9 cellular contexts compared by ENCODE assay signal in the genomic region with DNA sequence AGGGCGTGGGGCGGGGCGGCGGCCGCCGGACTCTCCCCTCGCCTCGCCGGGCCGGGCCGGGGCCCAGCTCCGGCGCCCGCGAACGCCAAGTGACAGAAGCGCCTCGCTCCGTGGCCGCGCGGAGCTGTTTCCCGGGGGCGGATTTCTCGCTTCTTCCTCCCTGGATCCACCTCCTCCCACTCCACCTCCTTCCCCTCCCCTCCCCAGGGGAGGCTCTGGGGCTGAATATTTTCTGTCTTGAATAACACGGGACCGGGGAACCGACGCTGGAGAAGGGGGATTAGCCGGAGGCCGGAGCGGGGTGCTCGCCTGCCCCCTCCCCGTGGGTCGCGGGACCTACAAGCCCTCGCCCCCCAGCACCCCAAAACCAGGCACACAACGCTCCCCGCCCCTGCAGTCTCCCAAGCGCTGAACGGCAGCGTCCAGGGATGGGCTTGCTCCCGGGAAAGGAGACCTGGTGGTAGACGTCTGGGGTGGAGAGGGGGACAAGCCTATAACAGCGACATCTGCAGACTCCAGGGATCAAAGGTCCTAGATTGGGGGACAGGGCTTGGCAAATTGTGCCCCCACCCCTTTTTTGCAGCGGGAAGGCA. TPM values are rescaled to one million over a fixed set of nuclear protein-coding genes. Genes with fewer than 3 reads are reported as not detected.
DNase-seq lines count a peak whose midpoint lies in the region; ATAC-seq, FAIRE-seq and TF ChIP-seq lines count a peak whose summit lies in the region.
"Had no signal": no experiment of that assay in that cellular context is flagged by ENCODE, and none has a peak within 500 bp of the region (broad histone marks: within the 10 kb centered on the region; RNA-seq: fewer than 3 reads in every experiment).

Gene ARHGAP21 (minus strand): TSS at position 100 of the 593 bp plus-strand sequence. CDS start 1,988 bp downstream, outside the sequence.

- H3K4me1 ChIP-seq in BLaER1 (peaks cover 70% of the 10 kb centered on the region), SJCRH30 (peaks cover 17% of the 10 kb centered on the region), heart left ventricle (peaks cover 0 to 40% (median 29%) of the 10 kb centered on the region in 12 donors), pancreas (peaks cover 5 to 14% (median 13%) of the 10 kb centered on the region in 3 donors)

- TF ChIP-seq CTCF in heart left ventricle (IDR thresholded peaks at IDR 0.05) (peak in 2 of 12 donors; percentile 3 to 21), pancreas (IDR thresholded peaks at IDR 0.05) (no peak), D721Med (IDR thresholded peaks at IDR 0.05; ENCODE audit: insufficient read depth, missing control alignments) (no peak)

- no peak for TF ChIP-seq POLR2A in heart left ventricle (IDR thresholded peaks at IDR 0.05)

- H3K27me3 ChIP-seq in BLaER1 (no peaks in the 10 kb centered on the region), SJCRH30 (no peaks in the 10 kb centered on the region), heart left ventricle (no peaks in the 10 kb centered on the region), pancreas (no peaks in the 10 kb centered on the region)

- H3K9ac ChIP-seq in BLaER1 = peak within 1 kb of the TSS; percentile 87

- ATAC-seq in GM19023 (IDR thresholded peaks at IDR 0.05; ENCODE audit: unreplicated experiment) = peak; percentile 8
- ATAC-seq in HG03521 (IDR thresholded peaks at IDR 0.05; ENCODE audit: unreplicated experiment) = peak; percentile 34
- peak; percentile 29 to 63 (median 52) for ATAC-seq in heart left ventricle
- ATAC-seq in pancreas = peak; percentile 37 to 47 (median 42)

- 0 to 1% (median 0%) methylated on average over 26 to 46 of the region's 46 CpGs for WGBS in heart left ventricle, 4 donors
- WGBS in pancreas, 2 donors = 0% methylated on average over 28 to 46 of the region's 46 CpGs

- intact Hi-C loops in heart left ventricle (cut with DNase I) (loop anchor here in 9 of 10 donors (1.0 to 10.0 kb wide), 15 partner anchors 37 to 361 kb away; partner anchors contain the start of genes ENKUR (in 5 of the 9), PRTFDC1 (in 5 of the 9) and THNSL1 (in 5 of the 9)), pancreas (cut with DNase I) (no loop called here)

- H3K9me3 ChIP-seq in BLaER1 (no peaks in the 10 kb centered on the region), SJCRH30 (replicated peaks) (no peaks in the 10 kb centered on the region), heart left ventricle (no peaks in the 10 kb centered on the region), pancreas (no peaks in the 10 kb centered on the region)

- H3K4me2 ChIP-seq in BLaER1 = peak within 1 kb of the TSS; percentile 89

- H4K20me1 ChIP-seq in BLaER1 = peaks cover 36% of the 10 kb centered on the region

- H3K27ac ChIP-seq in BLaER1 (peak within 1 kb of the TSS; percentile 91), SJCRH30 (peak within 1 kb of the TSS; percentile 85), heart left ventricle (peak within 1 kb of the TSS; percentile 95 to 99 (median 98)), pancreas (peak within 1 kb of the TSS; percentile 91 to 97 (median 92))

- H3K4me3 ChIP-seq in BLaER1 = peak within 1 kb of the TSS; percentile 89
- H3K4me3 ChIP-seq in SJCRH30 = peak within 1 kb of the TSS; percentile 98
- H3K4me3 ChIP-seq in heart left ventricle = peak within 1 kb of the TSS; percentile 72 to 96 (median 86)
- peak within 1 kb of the TSS; percentile 55 to 73 (median 64) for H3K4me3 ChIP-seq in pancreas

- FAIRE-seq in pancreas (lab: Jason Lieb, UNC) (no peak), D721Med (lab: Jason Lieb, UNC) (no peak)
- FAIRE-seq: colon had no signal

- H3K36me3 ChIP-seq in BLaER1 = peaks cover 5% of the 10 kb centered on the region
- no peaks in the 10 kb centered on the region for H3K36me3 ChIP-seq in SJCRH30
- no peaks in the 10 kb centered on the region for H3K36me3 ChIP-seq in heart left ventricle
- no peaks in the 10 kb centered on the region for H3K36me3 ChIP-seq in pancreas

- DNase-seq in SJCRH30 = peak; percentile 71 to 74
- DNase-seq in amniotic stem cell (lab: John Stamatoyannopoulos, UW) = peak; percentile 57
- peak; percentile 75 to 86 (median 81) for DNase-seq in heart left ventricle
- DNase-seq in pancreas = peak; percentile 60 to 83 (median 70)
- DNase-seq in D721Med (ENCODE audit: insufficient read length, low spot score) = no peak

RNA-seq across cellular contexts. Expression of gene ARHGAP21, which starts in this region (rescaled TPM):
- total RNA-seq in SJCRH30 (2014; rRNA removed; shearing (Covaris generic)) = 38.0 and 48.7 TPM in 2 replicates
- total RNA-seq in heart left ventricle = 10 to 100 TPM; 29.1 to 71.9 (median 49.7) TPM
- 10 to 100 TPM; 20.8 to 40.6 TPM for polyA plus RNA-seq in heart left ventricle
- 10 to 100 TPM; 23.7 to 42.1 (median 29.8) TPM for total RNA-seq in pancreas
- 10 to 100 TPM; 11.0 to 14.6 TPM for polyA plus RNA-seq in pancreas

Comparison
In these comparisons a context has a peak if more than half of its experiments do, and no peak if none do; other contexts are left out.
1. intact Hi-C loops: an anchor here in heart left ventricle (1.0 to 10.0 kb wide); none called in pancreas.